ENCODE assay signal across 12 cellular contexts in the genomic region with DNA sequence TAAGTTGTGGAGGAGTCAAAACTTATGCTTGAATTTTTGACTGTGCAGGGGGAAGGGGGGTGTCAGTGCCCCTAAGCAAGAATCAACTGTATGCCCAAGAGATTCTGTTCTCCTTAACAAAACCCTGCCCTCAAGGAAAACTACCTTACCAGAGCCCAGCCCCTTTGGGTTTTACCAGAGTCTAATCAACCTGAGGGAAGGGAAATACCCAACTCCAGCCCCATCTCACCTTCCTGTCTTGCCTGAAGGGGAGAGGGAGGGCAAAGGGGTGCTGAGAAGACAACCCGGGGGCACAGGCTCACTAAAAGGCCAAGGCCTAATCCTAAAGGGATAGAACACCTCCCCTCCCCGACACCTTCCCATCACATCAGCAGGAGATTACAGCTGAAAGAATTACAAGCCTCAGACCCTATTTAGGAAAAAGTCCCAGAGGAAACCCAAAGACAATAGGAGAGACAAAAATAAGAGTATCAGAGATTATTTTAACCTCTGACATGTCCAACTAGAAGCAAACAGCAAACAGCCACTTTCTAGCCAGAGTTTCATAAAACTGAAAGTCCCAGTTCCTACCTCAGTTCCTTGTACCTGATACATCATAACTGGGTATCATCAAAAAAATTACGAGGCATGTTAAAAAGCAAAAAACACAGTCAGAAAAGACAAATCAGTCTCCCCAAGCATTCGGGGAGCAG. TPM values are rescaled to one million over a fixed set of nuclear protein-coding genes. Genes with fewer than 3 reads are reported as not detected.
DNase-seq lines count a peak whose midpoint lies in the region; ATAC-seq lines count a peak whose summit lies in the region.
"Had no signal": no experiment of that assay in that cellular context is flagged by ENCODE, and none has a peak within 500 bp of the region (broad histone marks: within the 10 kb centered on the region; RNA-seq: fewer than 3 reads in every experiment).

No MANE protein-coding gene starts in this region.

- ATAC-seq in HG02588 (IDR thresholded peaks at IDR 0.05; ENCODE audit: unreplicated experiment), result peak; percentile 36
- ATAC-seq in activated CD8-positive, alpha-beta T cell treated with anti-CD3 and anti-CD28 coated beads, Interleukin-2, amount 10 ng/mL, durations not matched to agents 7 days and 5 days, result peak; percentile 12

- H3K27me3 Mint-ChIP-seq in activated CD4-positive, alpha-beta T cell treated with anti-CD3 and anti-CD28 coated beads, Interleukin-2, amount 10 ng/mL, durations not matched to agents 7 days and 5 days, result peaks cover 22% of the 10 kb centered on the region
- H3K27me3 Mint-ChIP-seq in activated CD8-positive, alpha-beta T cell treated with anti-CD3 and anti-CD28 coated beads, Interleukin-2, amount 10 ng/mL, durations not matched to agents 7 days and 5 days (ENCODE audit: low read depth), result peaks cover 15% of the 10 kb centered on the region
- H3K27me3 Mint-ChIP-seq in stimulated activated naive CD8-positive, alpha-beta T cell treated with anti-CD3 and anti-CD28 coated beads, Interleukin-15, Interleukin-2, amounts not matched to agents 100 ng/mL and 50 ng/mL, for 24 hours, result peaks cover 23% of the 10 kb centered on the region

- CTCF ChIA-PET in activated CD4-positive, alpha-beta T cell treated with anti-CD3 and anti-CD28 coated beads, Interleukin-2, amount 10 ng/mL, durations not matched to agents 7 days and 5 days (lab: Charles Lee), result interaction anchor here (0.6 kb wide), 1 partner anchor 282 kb away, joined by 3 read pairs; no protein-coding TSS in a partner anchor
- CTCF ChIA-PET in activated CD8-positive, alpha-beta T cell treated with anti-CD3 and anti-CD28 coated beads, Interleukin-2, amount 10 ng/mL, durations not matched to agents 7 days and 5 days (lab: Charles Lee), result interaction anchor here (1.3 to 6.8 kb wide), 2 partner anchors 11 to 60 kb away, joined by 3 to 56 read pairs; no protein-coding TSS in a partner anchor

- DNase-seq in activated CD4-positive, alpha-beta T cell treated with anti-CD3 and anti-CD28 coated beads, Interleukin-2, amount 10 ng/mL, durations not matched to agents 7 days and 5 days, result no peak
- DNase-seq in activated CD4-positive, alpha-beta T cell treated with anti-CD3 and anti-CD28 coated beads, Interleukin-2, amount 50 U/mL, for 4 hours, result no peak
- DNase-seq in activated CD8-positive, alpha-beta T cell treated with anti-CD3 and anti-CD28 coated beads, Interleukin-2, amount 10 ng/mL, durations not matched to agents 7 days and 5 days, result no peak
- DNase-seq in kidney glomerular epithelial cell (lab: John Stamatoyannopoulos, UW) (no peak), NCI-H187 treated with DMSO at 0.1 percent for 48 hours (lab: John Stamatoyannopoulos, UW) (no peak)
- DNase-seq in stimulated activated CD4-positive, alpha-beta T cell treated with anti-CD3 and anti-CD28 coated beads, Interleukin-4, amount 100 ng/mL, for 1 hour, result no peak
- DNase-seq: caudate nucleus had no signal

- H3K36me3 Mint-ChIP-seq in activated CD4-positive, alpha-beta T cell treated with anti-CD3 and anti-CD28 coated beads, Interleukin-2, amount 10 ng/mL, durations not matched to agents 7 days and 5 days (ENCODE audit: low read depth), result peaks cover 6% of the 10 kb centered on the region
- H3K36me3 Mint-ChIP-seq in activated CD8-positive, alpha-beta T cell treated with anti-CD3 and anti-CD28 coated beads, Interleukin-2, amount 10 ng/mL, durations not matched to agents 7 days and 5 days (ENCODE audit: low read depth), result peaks cover 6% of the 10 kb centered on the region
- H3K36me3 Mint-ChIP-seq in stimulated activated naive CD8-positive, alpha-beta T cell treated with anti-CD3 and anti-CD28 coated beads, Interleukin-15, Interleukin-2, amounts not matched to agents 100 ng/mL and 50 ng/mL, for 24 hours (ENCODE audit: low read depth), result no peaks in the 10 kb centered on the region

- H3K27ac Mint-ChIP-seq in activated CD4-positive, alpha-beta T cell treated with anti-CD3 and anti-CD28 coated beads, Interleukin-2, amount 10 ng/mL, durations not matched to agents 7 days and 5 days, result peak overlapping the region; percentile 75
- H3K27ac Mint-ChIP-seq in activated CD8-positive, alpha-beta T cell treated with anti-CD3 and anti-CD28 coated beads, Interleukin-2, amount 10 ng/mL, durations not matched to agents 7 days and 5 days, result peak overlapping the region; percentile 86
- peak overlapping the region; percentile 86 for H3K27ac Mint-ChIP-seq in stimulated activated naive CD8-positive, alpha-beta T cell treated with anti-CD3 and anti-CD28 coated beads, Interleukin-15, Interleukin-2, amounts not matched to agents 100 ng/mL and 50 ng/mL, for 24 hours

- H3K4me3 Mint-ChIP-seq in activated CD4-positive, alpha-beta T cell treated with anti-CD3 and anti-CD28 coated beads, Interleukin-2, amount 10 ng/mL, durations not matched to agents 7 days and 5 days, result peak overlapping the region; percentile 29
- peak overlapping the region; percentile 51 for H3K4me3 Mint-ChIP-seq in activated CD8-positive, alpha-beta T cell treated with anti-CD3 and anti-CD28 coated beads, Interleukin-2, amount 10 ng/mL, durations not matched to agents 7 days and 5 days
- H3K4me3 Mint-ChIP-seq in stimulated activated naive CD8-positive, alpha-beta T cell treated with anti-CD3 and anti-CD28 coated beads, Interleukin-15, Interleukin-2, amounts not matched to agents 100 ng/mL and 50 ng/mL, for 24 hours, result peak overlapping the region; percentile 67

- peaks cover 11% of the 10 kb centered on the region for H3K9me3 Mint-ChIP-seq in activated CD4-positive, alpha-beta T cell treated with anti-CD3 and anti-CD28 coated beads, Interleukin-2, amount 10 ng/mL, durations not matched to agents 7 days and 5 days
- peaks cover 6% of the 10 kb centered on the region for H3K9me3 Mint-ChIP-seq in activated CD8-positive, alpha-beta T cell treated with anti-CD3 and anti-CD28 coated beads, Interleukin-2, amount 10 ng/mL, durations not matched to agents 7 days and 5 days (ENCODE audit: insufficient read depth)
- no peaks in the 10 kb centered on the region for H3K9me3 Mint-ChIP-seq in stimulated activated naive CD8-positive, alpha-beta T cell treated with anti-CD3 and anti-CD28 coated beads, Interleukin-15, Interleukin-2, amounts not matched to agents 100 ng/mL and 50 ng/mL, for 24 hours

- peaks cover 25% of the 10 kb centered on the region for H3K4me1 Mint-ChIP-seq in activated CD4-positive, alpha-beta T cell treated with anti-CD3 and anti-CD28 coated beads, Interleukin-2, amount 10 ng/mL, durations not matched to agents 7 days and 5 days
- peaks cover 26% of the 10 kb centered on the region for H3K4me1 Mint-ChIP-seq in activated CD8-positive, alpha-beta T cell treated with anti-CD3 and anti-CD28 coated beads, Interleukin-2, amount 10 ng/mL, durations not matched to agents 7 days and 5 days (ENCODE audit: low read depth)
- H3K4me1 Mint-ChIP-seq in stimulated activated naive CD8-positive, alpha-beta T cell treated with anti-CD3 and anti-CD28 coated beads, Interleukin-15, Interleukin-2, amounts not matched to agents 100 ng/mL and 50 ng/mL, for 24 hours (ENCODE audit: low read depth), result peaks cover 36% of the 10 kb centered on the region

- POLR2A ChIA-PET in activated CD4-positive, alpha-beta T cell treated with anti-CD3 and anti-CD28 coated beads, Interleukin-2, amount 10 ng/mL, durations not matched to agents 7 days and 5 days (lab: Charles Lee), result interaction anchor here (0.6 kb wide), 1 partner anchor 43 kb away, joined by 3 read pairs; no protein-coding TSS in a partner anchor
- POLR2A ChIA-PET in activated CD8-positive, alpha-beta T cell treated with anti-CD3 and anti-CD28 coated beads, Interleukin-2, amount 10 ng/mL, durations not matched to agents 7 days and 5 days (lab: Charles Lee), result interaction anchor here (1.3 kb wide), 1 partner anchor 210 kb away, joined by 3 read pairs; no protein-coding TSS in a partner anchor

RNA-seq across cellular contexts. Expression of gene C7orf33, which starts 26.8 kb away (rescaled TPM):
- not detected for total RNA-seq in activated CD4-positive, alpha-beta T cell treated with anti-CD3 and anti-CD28 coated beads, Interleukin-2, amount 10 ng/mL, durations not matched to agents 7 days and 5 days
- total RNA-seq in activated CD8-positive, alpha-beta T cell treated with anti-CD3 and anti-CD28 coated beads, Interleukin-2, amount 10 ng/mL, durations not matched to agents 7 days and 5 days, result not detected
- total RNA-seq: M059J; T-helper 2 cell treated with Interferon-gamma antibody and Interleukin-4, amounts not matched to agents 100 ng/mL and 5 ng/mL, for 36 hours; vagina had no signal
